ENCODE assay signal across 1 cellular context in the genomic region with DNA sequence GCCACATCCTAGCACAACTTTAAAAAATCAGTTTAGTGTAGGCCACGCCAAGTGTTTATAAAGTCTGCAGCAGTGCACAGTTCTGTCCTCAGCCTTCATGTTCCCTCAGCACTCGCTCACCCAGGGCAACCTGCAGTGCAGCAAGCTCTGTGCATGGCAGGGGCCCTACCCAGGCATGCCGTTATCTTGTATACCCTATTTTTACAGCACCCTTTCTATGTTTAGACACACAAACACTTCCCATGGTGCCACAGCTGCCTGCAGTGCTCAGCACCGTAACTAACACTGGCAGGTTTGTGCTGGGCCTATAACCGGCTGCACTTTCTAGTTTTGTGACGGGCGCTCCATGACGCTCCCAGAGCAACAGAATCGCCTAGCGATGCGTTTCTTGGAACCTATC.
TF ChIP-seq lines count a peak whose summit lies in the region.

No MANE protein-coding gene starts in this region.

TF ChIP-seq in HepG2, 621 proteins besides CTCF, POLR2A, EP300 and RAD21:
- TF ChIP-seq SAFB2 (CRISPR knock-in tag; IDR thresholded peaks at IDR 0.05; ENCODE audit: borderline replicate concordance, low read depth) (0 out of 2 replicates have a peak, but pooled peaks have one; percentile 13), ZNF790 (CRISPR knock-in tag; IDR thresholded peaks at IDR 0.05; ENCODE audit: borderline replicate concordance) (no peak)
